In genomic region chr4:1289232-1290164, GRCh38 we compare ENCODE assay signal across 1 cellular context.
A peak's percentile ranks its signal among the peaks of the same experiment; 100 is the strongest.
TF ChIP-seq lines count a peak whose summit lies in the region.

TSS of gene MAEA (plus strand) at chr4:1289891. CDS start at chr4:1289914, 23 bp downstream.

TF ChIP-seq in K562, 482 proteins besides CTCF, POLR2A, EP300 and RAD21 (continued from another document and continues in another):
- TF ChIP-seq TBP (optimal IDR thresholded peaks at IDR 0.05; ENCODE audit: low read depth, low read length) (peak; percentile 90), THAP7 (CRISPR knock-in tag; IDR thresholded peaks at IDR 0.05) (0 out of 2 replicates have a peak, but pooled peaks have one; percentile 32), U2AF1 (optimal IDR thresholded peaks at IDR 0.05; ENCODE audit: low read depth, low read length) (no peak), ESRRA (IDR thresholded peaks at IDR 0.05; ENCODE audit: borderline replicate concordance, low read depth) (peak; percentile 66), SMC3 (conservative IDR thresholded peaks at IDR 0.05; ENCODE audit: insufficient read depth, low read depth, low read length) (no peak), SLC30A9 (CRISPR knock-in tag; IDR thresholded peaks at IDR 0.05) (no peak), WHSC1 (IDR thresholded peaks at IDR 0.05; ENCODE audit: low read length) (no peak), ZNF431 (CRISPR knock-in tag; IDR thresholded peaks at IDR 0.05) (no peak; the same call in none of the 2 replicates), RBFOX2 (IDR thresholded peaks at IDR 0.05; ENCODE audit: low read depth, low read length) (peak; percentile 98), CEBPZ (IDR thresholded peaks at IDR 0.05; ENCODE audit: borderline replicate concordance, low read depth, low read length) (no peak; the same call in 1 of the 2 replicates), ZNF589 (CRISPR knock-in tag; IDR thresholded peaks at IDR 0.05; ENCODE audit: low read depth) (no peak), RBM22 (IDR thresholded peaks at IDR 0.05; ENCODE audit: low read depth, low read length, poor library complexity, severe bottlenecking) (peak; percentile 59), PKNOX1 (IDR thresholded peaks at IDR 0.05) (peak; percentile 47), RBM39 (optimal IDR thresholded peaks at IDR 0.05; ENCODE audit: low read depth, low read length) (no peak), ZNF780A (CRISPR knock-in tag; IDR thresholded peaks at IDR 0.05) (no peak), POLR2AphosphoS5 (IDR thresholded peaks at IDR 0.05; ENCODE audit: control insufficient read depth, insufficient read depth, low read depth, low read length) (peak; percentile 84), NFE2L1 (tag; IDR thresholded peaks at IDR 0.05; ENCODE audit: borderline replicate concordance, low read depth) (no peak), RBM17 (IDR thresholded peaks at IDR 0.05; ENCODE audit: borderline replicate concordance, low read depth, low read length) (no peak), ZNF57 (CRISPR knock-in tag; IDR thresholded peaks at IDR 0.05) (no peak), TBL1XR1 (IDR thresholded peaks at IDR 0.05; ENCODE audit: low read length in 2 of 2) (0 out of 4 replicates have a peak, but pooled peaks of 1 of the 2 experiments have one; percentile 13), CREB1 (IDR thresholded peaks at IDR 0.05) (peak; percentile 84), CREB1 (CRISPR knock-in tag; IDR thresholded peaks at IDR 0.05) (peak; percentile 84), CBX1 (IDR thresholded peaks at IDR 0.05; ENCODE audit: low read depth) (peak; percentile 81; the same call in 1 of the 2 replicates), SRSF3 (IDR thresholded peaks at IDR 0.05; ENCODE audit: insufficient read depth, low read length) (no peak), THRA (IDR thresholded peaks at IDR 0.05) (no peak), CREB3L1 (IDR thresholded peaks at IDR 0.05; ENCODE audit: borderline replicate concordance, low read depth) (peak; percentile 42; the same call in 1 of the 2 replicates), PCBP2 (IDR thresholded peaks at IDR 0.05; ENCODE audit: low read depth, low read length, poor library complexity, severe bottlenecking) (no peak), HES1 (IDR thresholded peaks at IDR 0.05; ENCODE audit: low read depth) (peak; percentile 19; the same call in 1 of the 2 replicates), ZNF140 (CRISPR knock-in tag; IDR thresholded peaks at IDR 0.05) (no peak), ZNF696 (CRISPR knock-in tag; conservative IDR thresholded peaks at IDR 0.05) (no peak), ZNF280B (CRISPR knock-in tag; IDR thresholded peaks at IDR 0.05) (no peak), ZNF507 (tag; conservative IDR thresholded peaks at IDR 0.05) (no peak), ERF (CRISPR knock-in tag; IDR thresholded peaks at IDR 0.05) (0 out of 2 replicates have a peak, but pooled peaks have one; percentile 27), CHD2 (IDR thresholded peaks at IDR 0.05; ENCODE audit: low read depth, low read length) (peak; percentile 77), ETV5 (CRISPR knock-in tag; IDR thresholded peaks at IDR 0.05; ENCODE audit: low read depth) (peak; percentile 53; the same call in 1 of the 2 replicates), ZNF124 (CRISPR knock-in tag; IDR thresholded peaks at IDR 0.05) (no peak), CHAMP1 (IDR thresholded peaks at IDR 0.05) (no peak), CAMTA2 (CRISPR knock-in tag; conservative IDR thresholded peaks at IDR 0.05) (no peak), HIVEP1 (CRISPR knock-in tag; IDR thresholded peaks at IDR 0.05) (0 out of 2 replicates have a peak, but pooled peaks have one; percentile 12), TRIM28 (IDR thresholded peaks at IDR 0.05) (no peak), ATF1 (CRISPR knock-in tag; IDR thresholded peaks at IDR 0.05) (no peak), ATF1 (tag; IDR thresholded peaks at IDR 0.05) (peak; percentile 92), SAP30 (IDR thresholded peaks at IDR 0.05; ENCODE audit: borderline replicate concordance, insufficient read depth, low read depth, low read length, poor library complexity, severe bottlenecking) (peak; percentile 85), SUPT5H (IDR thresholded peaks at IDR 0.05) (peak; percentile 92), ZFPM2 (CRISPR knock-in tag; IDR thresholded peaks at IDR 0.05) (no peak), NONO (IDR thresholded peaks at IDR 0.05; ENCODE audit: low read depth in 2 of 2, low read length in 1 of 2) (peak; percentile 65 to 72; a peak in 2 of 4 replicates), GTF2F1 (IDR thresholded peaks at IDR 0.05; ENCODE audit: low read depth, low read length) (peak; percentile 56; the same call in 1 of the 2 replicates), ZC3H4 (CRISPR knock-in tag; IDR thresholded peaks at IDR 0.05; ENCODE audit: borderline replicate concordance) (no peak), EWSR1 (IDR thresholded peaks at IDR 0.05; ENCODE audit: borderline replicate concordance, low read depth, partially characterized antibody) (no peak), ARID4B (CRISPR knock-in tag; IDR thresholded peaks at IDR 0.05) (peak; percentile 19; the same call in 1 of the 2 replicates), ZNF175 (CRISPR knock-in tag; IDR thresholded peaks at IDR 0.05; ENCODE audit: low read depth) (no peak)
